Comparison of ENCODE assay signal across 15 cellular contexts in the genomic region with DNA sequence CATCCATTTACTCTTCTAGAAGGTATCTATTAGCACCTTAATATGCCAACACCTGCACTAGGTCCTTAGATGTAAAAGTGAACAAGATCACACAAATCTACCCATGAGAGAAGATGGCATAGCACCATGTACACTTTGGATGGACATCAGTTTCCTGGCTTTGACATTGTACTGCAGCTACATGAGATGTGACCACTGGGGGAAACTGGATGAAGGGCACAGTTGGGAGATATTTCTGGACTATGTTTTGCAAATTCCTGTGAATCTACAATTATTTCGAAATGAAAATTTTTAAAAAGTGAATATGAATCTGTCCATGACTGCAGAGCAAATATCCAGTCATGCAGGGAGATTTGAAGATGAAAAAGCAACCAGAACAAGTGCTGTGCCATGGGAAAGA.
DNase-seq lines count a peak whose midpoint lies in the region; ATAC-seq lines count a peak whose summit lies in the region.
"Had no signal": no experiment of that assay in that cellular context is flagged by ENCODE, and none has a peak within 500 bp of the region (broad histone marks: within the 10 kb centered on the region; RNA-seq: fewer than 3 reads in every experiment).

No MANE protein-coding gene starts in this region.

- peaks cover 17% of the 10 kb centered on the region for H3K4me1 Mint-ChIP-seq in activated T-cell treated with anti-CD3 and anti-CD28 coated beads, Interleukin-2, amount 50 U/mL, for 72 hours (ENCODE audit: low read depth)
- peaks cover 14 to 34% (median 21%) of the 10 kb centered on the region in 4 donors for H3K4me1 Mint-ChIP-seq in CD4-positive, alpha-beta memory T cell
- peaks cover 27% of the 10 kb centered on the region for H3K4me1 Mint-ChIP-seq in central memory CD8-positive, alpha-beta T cell
- H3K4me1 Mint-ChIP-seq in natural killer cell treated with Interleukin-12 subunit alpha and Interleukin-12 subunit beta and Interleukin-15 and Interleukin-18, amount 100 ng/mL, for 72 hours (ENCODE audit: low read depth in 2 of 2): peaks cover 39 to 48% of the 10 kb centered on the region in 2 donors

- H3K27ac Mint-ChIP-seq in activated T-cell treated with anti-CD3 and anti-CD28 coated beads, Interleukin-2, amount 50 U/mL, for 72 hours: peak overlapping the region; percentile 17
- H3K27ac Mint-ChIP-seq in CD4-positive, alpha-beta memory T cell: peak overlapping the region in 4 of 7 donors; percentile 61 to 72 (median 65)
- H3K27ac Mint-ChIP-seq in central memory CD8-positive, alpha-beta T cell (ENCODE audit: low read depth): peak overlapping the region; percentile 14
- peak overlapping the region; percentile 32 to 77 for H3K27ac Mint-ChIP-seq in natural killer cell treated with Interleukin-12 subunit alpha and Interleukin-12 subunit beta and Interleukin-15 and Interleukin-18, amount 100 ng/mL, for 72 hours
- H3K27ac Mint-ChIP-seq: CD4-positive, CD25-positive, alpha-beta regulatory T cell had no signal

- no peak for DNase-seq in activated T-cell treated with anti-CD3 and anti-CD28 coated beads, Interleukin-2, amount 50 U/mL, for 72 hours
- no peak for DNase-seq in activated T-cell treated with anti-CD3 and anti-CD28 coated beads, Interleukin-2, amount 50 U/mL, for 1 hour
- DNase-seq in CD4-positive, alpha-beta memory T cell: no peak
- no peak for DNase-seq in central memory CD8-positive, alpha-beta T cell (ENCODE audit: low spot score in 2 of 2)
- no peak for DNase-seq in natural killer cell treated with Interleukin-12 subunit alpha and Interleukin-12 subunit beta and Interleukin-15 and Interleukin-18, amount 100 ng/mL, for 72 hours (ENCODE audit: low spot score)
- no peak for DNase-seq in NCI-H2029 (lab: John Stamatoyannopoulos, UW)
- DNase-seq: ACHN; CD4-positive, CD25-positive, alpha-beta regulatory T cell; COR-L47; DMS53; GF-D8; GM23248 had no signal

- ATAC-seq in activated T-cell treated with anti-CD3 and anti-CD28 coated beads, Interleukin-2, amount 50 U/mL, for 72 hours (replicated peaks in 1 of 2): no peak
- no peak for ATAC-seq in central memory CD8-positive, alpha-beta T cell (replicated peaks; ENCODE audit: extremely low read depth, poor library complexity, severe bottlenecking)
- peak in 1 of 2 donors; percentile 40 for ATAC-seq in natural killer cell treated with Interleukin-12 subunit alpha and Interleukin-12 subunit beta and Interleukin-15 and Interleukin-18, amount 100 ng/mL, for 72 hours
- no peak for ATAC-seq in HG03442 (IDR thresholded peaks at IDR 0.05; ENCODE audit: unreplicated experiment)
- ATAC-seq: HCT116 had no signal

- H3K4me3 Mint-ChIP-seq in activated T-cell treated with anti-CD3 and anti-CD28 coated beads, Interleukin-2, amount 50 U/mL, for 72 hours: no peak overlapping the region
- peak overlapping the region in 1 of 8 donors; percentile 6 for H3K4me3 Mint-ChIP-seq in CD4-positive, alpha-beta memory T cell
- H3K4me3 Mint-ChIP-seq in central memory CD8-positive, alpha-beta T cell: no peak overlapping the region
- peak overlapping the region; percentile 56 for H3K4me3 Mint-ChIP-seq in natural killer cell treated with Interleukin-12 subunit alpha and Interleukin-12 subunit beta and Interleukin-15 and Interleukin-18, amount 100 ng/mL, for 72 hours
- H3K4me3 Mint-ChIP-seq: CD4-positive, CD25-positive, alpha-beta regulatory T cell had no signal

- H3K9me3 ChIP-seq in CD4-positive, alpha-beta memory T cell (ENCODE audit: control insufficient read depth in 1 of 2, low read length in 2 of 2): no peaks in the 10 kb centered on the region

- POLR2A ChIA-PET in CD4-positive, alpha-beta memory T cell (lab: Charles Lee; ENCODE audit: partially characterized antibody): no interaction called here

- peaks cover 0 to 4% of the 10 kb centered on the region in 2 donors for H3K9me3 Mint-ChIP-seq in activated T-cell treated with anti-CD3 and anti-CD28 coated beads, Interleukin-2, amount 50 U/mL, for 72 hours
- peaks cover 0 to 4% (median 0%) of the 10 kb centered on the region in 8 donors for H3K9me3 Mint-ChIP-seq in CD4-positive, alpha-beta memory T cell
- H3K9me3 Mint-ChIP-seq in central memory CD8-positive, alpha-beta T cell: no peaks in the 10 kb centered on the region
- peaks cover 3% of the 10 kb centered on the region for H3K9me3 Mint-ChIP-seq in natural killer cell treated with Interleukin-12 subunit alpha and Interleukin-12 subunit beta and Interleukin-15 and Interleukin-18, amount 100 ng/mL, for 72 hours

- H3K36me3 ChIP-seq in CD4-positive, alpha-beta memory T cell (ENCODE audit: insufficient read depth, low read length): peaks cover 57% of the 10 kb centered on the region

- CTCF ChIA-PET in CD4-positive, alpha-beta memory T cell (lab: Charles Lee; ENCODE audit: partially characterized antibody): interaction anchor here (2.8 kb wide), 1 partner anchor 10 kb away, joined by 13 read pairs; no protein-coding TSS in a partner anchor

- no peaks in the 10 kb centered on the region for H3K27me3 ChIP-seq in CD4-positive, alpha-beta memory T cell (ENCODE audit: insufficient read depth, low read length)
- H3K27me3 ChIP-seq: BLaER1 treated with 17β-estradiol and CSF1 and Interleukin-3, amounts not matched to agents 10 nM and 100 nM had no signal

- no peak overlapping the region for H3K27ac ChIP-seq in CD4-positive, alpha-beta memory T cell (ENCODE audit: low read depth, low read length)
- H3K27ac ChIP-seq: BLaER1 treated with 17β-estradiol and CSF1 and Interleukin-3, amounts not matched to agents 10 nM and 100 nM; GM23248 had no signal

- no peak overlapping the region for H3K4me3 ChIP-seq in CD4-positive, alpha-beta memory T cell (ENCODE audit: low read length in 2 of 2)
- H3K4me3 ChIP-seq: BLaER1 treated with 17β-estradiol and CSF1 and Interleukin-3, amounts not matched to agents 10 nM and 100 nM; GM23248 had no signal

- no peaks in the 10 kb centered on the region for H3K27me3 Mint-ChIP-seq in activated T-cell treated with anti-CD3 and anti-CD28 coated beads, Interleukin-2, amount 50 U/mL, for 72 hours (ENCODE audit: low read depth)
- H3K27me3 Mint-ChIP-seq in CD4-positive, alpha-beta memory T cell: no peaks in the 10 kb centered on the region
- no peaks in the 10 kb centered on the region for H3K27me3 Mint-ChIP-seq in central memory CD8-positive, alpha-beta T cell
- no peaks in the 10 kb centered on the region for H3K27me3 Mint-ChIP-seq in natural killer cell treated with Interleukin-12 subunit alpha and Interleukin-12 subunit beta and Interleukin-15 and Interleukin-18, amount 100 ng/mL, for 72 hours
- H3K27me3 Mint-ChIP-seq: CD4-positive, CD25-positive, alpha-beta regulatory T cell had no signal

- no peaks in the 10 kb centered on the region for H3K4me1 ChIP-seq in CD4-positive, alpha-beta memory T cell (ENCODE audit: insufficient read depth, low read length)
- H3K4me1 ChIP-seq: BLaER1 treated with 17β-estradiol and CSF1 and Interleukin-3, amounts not matched to agents 10 nM and 100 nM had no signal

- intact Hi-C loops in CD4-positive, alpha-beta memory T cell (cut with micrococcal nuclease): no loop called here

- peaks cover 25 to 62% of the 10 kb centered on the region in 2 donors for H3K36me3 Mint-ChIP-seq in activated T-cell treated with anti-CD3 and anti-CD28 coated beads, Interleukin-2, amount 50 U/mL, for 72 hours (ENCODE audit: insufficient read depth in 2 of 2)
- H3K36me3 Mint-ChIP-seq in CD4-positive, alpha-beta memory T cell: peaks cover 67 to 76% of the 10 kb centered on the region in 2 donors
- peaks cover 71% of the 10 kb centered on the region for H3K36me3 Mint-ChIP-seq in central memory CD8-positive, alpha-beta T cell (ENCODE audit: insufficient read depth)
- H3K36me3 Mint-ChIP-seq in natural killer cell treated with Interleukin-12 subunit alpha and Interleukin-12 subunit beta and Interleukin-15 and Interleukin-18, amount 100 ng/mL, for 72 hours: peaks cover 63% of the 10 kb centered on the region

Comparison
In these comparisons a context has a peak if more than half of its experiments do, and no peak if none do; other contexts are left out.
1. H3K27ac Mint-ChIP-seq: peak in every context shown above with its lines; median percentile 65 in CD4-positive, alpha-beta memory T cell; 54 in natural killer cell treated with Interleukin-12 subunit alpha and Interleukin-12 subunit beta and Interleukin-15 and Interleukin-18, amount 100 ng/mL, for 72 hours; 17 in activated T-cell treated with anti-CD3 and anti-CD28 coated beads, Interleukin-2, amount 50 U/mL, for 72 hours; 14 in central memory CD8-positive, alpha-beta T cell.